Comparison of ENCODE assay signal across 11 cellular contexts in genomic region chr4:147735413-147736301, GRCh38. TPM values are rescaled to one million over a fixed set of nuclear protein-coding genes. Genes with fewer than 3 reads are reported as not detected.
DNase-seq lines count a peak whose midpoint lies in the region; ATAC-seq, FAIRE-seq and TF ChIP-seq lines count a peak whose summit lies in the region.
"Had no signal": no experiment of that assay in that cellular context is flagged by ENCODE, and none has a peak within 500 bp of the region (broad histone marks: within the 10 kb centered on the region; RNA-seq: fewer than 3 reads in every experiment).

No MANE protein-coding gene starts in this region.

- TF ChIP-seq CTCF in heart left ventricle (IDR thresholded peaks at IDR 0.05) (no peak), H1 (IDR thresholded peaks at IDR 0.05; ENCODE audit: control extremely low read depth in 1 of 3, insufficient read depth in 1 of 3, low read depth in 1 of 3, low read length in 3 of 3) (no peak), tibial artery (IDR thresholded peaks at IDR 0.05) (no peak)

- H2BK120ac ChIP-seq in H1 (replicated peaks; ENCODE audit: low read depth, low read length) = no peak overlapping the region

- no peak overlapping the region for H3K4ac ChIP-seq in H1 (replicated peaks; ENCODE audit: insufficient read length, low read depth, low read length)

- H3K4me3 ChIP-seq in heart left ventricle = peak overlapping the region in 8 of 12 donors; percentile 0 to 97 (median 86)
- no peak overlapping the region for H3K4me3 ChIP-seq in H1 (ENCODE audit: extremely low read depth in 1 of 4, insufficient read depth in 2 of 4, low read depth in 3 of 4, low read length in 4 of 4)
- peak overlapping the region; percentile 82 to 91 for H3K4me3 ChIP-seq in tibial artery

- WGBS in heart left ventricle, 4 donors = 59 to 69% (median 62%) methylated on average over 6 of the region's 6 CpGs
- 84% methylated on average over 6 of the region's 6 CpGs; no CpG with 5 or more reads in 1 of the 2 experiments for WGBS in H1 (ENCODE audit: extremely low coverage in 1 of 2, insufficient coverage in 1 of 2, insufficient read length in 1 of 2, insufficient replicate concordance in 2 of 2, low coverage in 1 of 2, low lambda C conversion rate in 2 of 2, missing lambda C conversion rate in 1 of 2), 2 experiments

- H3K36me3 ChIP-seq in heart left ventricle (no peaks in the 10 kb centered on the region), H1 (ENCODE audit: control insufficient read depth in 2 of 4, insufficient read depth in 4 of 4, low read length in 3 of 4) (no peaks in the 10 kb centered on the region), tibial artery (no peaks in the 10 kb centered on the region)

- peaks cover 10% of the 10 kb centered on the region; the same call in 1 of the 2 replicates for H3K23me2 ChIP-seq in H1 (ENCODE audit: low read depth, low read length)

- H3K27me3 Mint-ChIP-seq in naive thymus-derived CD8-positive, alpha-beta T cell = peaks cover 0 to 11% (median 5%) of the 10 kb centered on the region in 5 donors

- H2BK5ac ChIP-seq in H1 (ENCODE audit: low read depth, low read length) = no peak overlapping the region

- no peak for ATAC-seq in heart left ventricle
- ATAC-seq in Right ventricle myocardium inferior = no peak
- ATAC-seq in HG03521 (IDR thresholded peaks at IDR 0.05; ENCODE audit: unreplicated experiment) = peak; percentile 29
- ATAC-seq in naive thymus-derived CD8-positive, alpha-beta T cell = no peak

- no peak overlapping the region for H4K5ac ChIP-seq in H1 (ENCODE audit: insufficient read length, low read depth, low read length)

- peak overlapping the region in 1 of 10 donors; percentile 1 for H3K4me3 Mint-ChIP-seq in naive thymus-derived CD8-positive, alpha-beta T cell
- H3K4me3 Mint-ChIP-seq: activated B cell treated with CpG ODN at 0.5 μM for 24 hours, B cell had no signal

- H3K36me3 Mint-ChIP-seq in naive thymus-derived CD8-positive, alpha-beta T cell = no peaks in the 10 kb centered on the region

- intact Hi-C loops in heart left ventricle (cut with DNase I) (loop anchor here in 5 of 10 donors (5.0 to 10.0 kb wide), 5 partner anchors 49 to 129 kb away; no protein-coding TSS in a partner anchor), Right ventricle myocardium inferior (cut with DNase I) (no loop called here), tibial artery (cut with DNase I; ENCODE audit: low total_unique reads) (loop anchor here (10.0 kb wide), 1 partner anchor 89 kb away; no protein-coding TSS in a partner anchor)

- H3K79me2 ChIP-seq in H1 (ENCODE audit: control insufficient read depth in 1 of 2, insufficient read depth in 2 of 2, low read length in 2 of 2) = 0 out of 4 replicates have a peak, but pooled peaks cover 0 to 2% of the 10 kb centered on the region in 2 experiments

- no peak overlapping the region for H3K56ac ChIP-seq in H1 (replicated peaks; ENCODE audit: insufficient read length, low read depth, low read length)

- no peak overlapping the region for H3K23ac ChIP-seq in H1 (ENCODE audit: insufficient read length)

- H3K79me1 ChIP-seq in H1 (ENCODE audit: low read depth, low read length) = no peaks in the 10 kb centered on the region

- no peaks in the 10 kb centered on the region for H4K20me1 ChIP-seq in H1 (replicated peaks in 1 of 2; ENCODE audit: control insufficient read depth in 1 of 2, insufficient read depth in 2 of 2, low read length in 2 of 2)

- no peak overlapping the region for H3K9ac ChIP-seq in H1 (replicated peaks in 1 of 4; ENCODE audit: extremely low read depth in 1 of 4, low read depth in 3 of 4, low read length in 3 of 4)

- CTCF ChIA-PET in H1 (lab: Charles Lee; ENCODE audit: partially characterized antibody) = no interaction called here

- TF ChIP-seq EP300 in H1 (IDR thresholded peaks at IDR 0.05; ENCODE audit: borderline replicate concordance in 1 of 2, low read depth in 2 of 2, low read length in 2 of 2) = no peak

- no peak overlapping the region for H2BK15ac ChIP-seq in H1 (ENCODE audit: low read length)

- FAIRE-seq in H1 (lab: Jason Lieb, UNC) = no peak

- H3K14ac ChIP-seq in H1 (ENCODE audit: insufficient read length) = no peak overlapping the region

- DNase-seq in heart left ventricle = no peak
- no peak for DNase-seq in Right ventricle myocardium inferior (ENCODE audit: missing footprints)
- no peak for DNase-seq in H1 (ENCODE audit: low read depth in 1 of 2, low spot score in 2 of 2)
- DNase-seq in tibial artery = no peak
- no peak for DNase-seq in HuH-7.5 (ENCODE audit: low spot score)
- no peak for DNase-seq in NCI-H510A treated with DMSO at 0.1 percent for 48 hours (lab: John Stamatoyannopoulos, UW)
- DNase-seq in naive thymus-derived CD8-positive, alpha-beta T cell = no peak
- DNase-seq: activated B cell treated with CpG ODN at 0.5 μM for 24 hours, NCI-H187 had no signal

- no peak overlapping the region for H2AK5ac ChIP-seq in H1 (ENCODE audit: low read depth, low read length)

- no peaks in the 10 kb centered on the region for H3K9me3 ChIP-seq in heart left ventricle
- no peaks in the 10 kb centered on the region for H3K9me3 ChIP-seq in H1 (ENCODE audit: insufficient read depth in 2 of 2, low read depth in 1 of 2, low read length in 1 of 2)
- H3K9me3 ChIP-seq in tibial artery = no peaks in the 10 kb centered on the region

- H3K27ac Mint-ChIP-seq in naive thymus-derived CD8-positive, alpha-beta T cell = no peak overlapping the region
- H3K27ac Mint-ChIP-seq: activated B cell treated with CpG ODN at 0.5 μM for 24 hours, B cell had no signal

- H3K27me3 ChIP-seq in heart left ventricle (no peaks in the 10 kb centered on the region), H1 (replicated peaks in 1 of 4; ENCODE audit: control insufficient read depth in 3 of 4, extremely low read depth in 1 of 4, insufficient read depth in 3 of 4, low read length in 3 of 4) (peaks cover 3 to 36% (median 23%) of the 10 kb centered on the region in 4 experiments), tibial artery (no peaks in the 10 kb centered on the region)

- H3K18ac ChIP-seq in H1 (ENCODE audit: extremely low read depth, low read length) = no peak overlapping the region

- POLR2A ChIA-PET in H1 (lab: Charles Lee; ENCODE audit: partially characterized antibody) = no interaction called here
- POLR2A ChIA-PET in naive thymus-derived CD8-positive, alpha-beta T cell (lab: Charles Lee) = no interaction called here

- no peak overlapping the region for H2BK20ac ChIP-seq in H1 (ENCODE audit: low read length)

- no peaks in the 10 kb centered on the region for H3K9me3 Mint-ChIP-seq in naive thymus-derived CD8-positive, alpha-beta T cell
- H3K9me3 Mint-ChIP-seq: activated B cell treated with CpG ODN at 0.5 μM for 24 hours had no signal

- H4K8ac ChIP-seq in H1 (ENCODE audit: extremely low read depth, insufficient read depth, low read length) = no peak overlapping the region

- H3K4me1 ChIP-seq in heart left ventricle = peaks cover 0 to 64% (median 43%) of the 10 kb centered on the region in 12 donors
- H3K4me1 ChIP-seq in H1 (replicated peaks in 1 of 4; ENCODE audit: control insufficient read depth in 3 of 4, insufficient read depth in 4 of 4, low read length in 3 of 4) = peaks cover 0 to 20% (median 10%) of the 10 kb centered on the region in 4 experiments; a peak in 6 of 7 replicates
- peaks cover 0 to 71% (median 29%) of the 10 kb centered on the region in 4 donors for H3K4me1 ChIP-seq in tibial artery

- H3K4me2 ChIP-seq in H1 (ENCODE audit: insufficient read depth in 1 of 2, low read depth in 2 of 2, low read length in 2 of 2) = no peak overlapping the region

- peak overlapping the region in 10 of 12 donors; percentile 33 to 96 (median 93) for H3K27ac ChIP-seq in heart left ventricle
- H3K27ac ChIP-seq in H1 (ENCODE audit: low read depth, low read length) = no peak overlapping the region
- H3K27ac ChIP-seq in tibial artery = peak overlapping the region; percentile 89 to 96

- TF ChIP-seq RAD21 in H1 (IDR thresholded peaks at IDR 0.05 in 1 of 2, conservative IDR thresholded peaks at IDR 0.05 in 1 of 2; ENCODE audit: low read depth in 2 of 2, low read length in 2 of 2) = no peak

- no peak overlapping the region for H2AFZ ChIP-seq in H1 (ENCODE audit: low read length)

- H3K4me1 Mint-ChIP-seq in naive thymus-derived CD8-positive, alpha-beta T cell = peaks cover 14 to 32% (median 27%) of the 10 kb centered on the region in 4 donors

- H2BK12ac ChIP-seq in H1 (ENCODE audit: low read depth, low read length) = no peak overlapping the region

- no peak for TF ChIP-seq POLR2A in heart left ventricle (IDR thresholded peaks at IDR 0.05)
- TF ChIP-seq POLR2A in H1 (IDR thresholded peaks at IDR 0.05; ENCODE audit: control extremely low read depth in 1 of 2, low read depth in 2 of 2, low read length in 2 of 2) = no peak

- H4K91ac ChIP-seq in H1 (replicated peaks; ENCODE audit: insufficient read length, low read length) = peak overlapping the region; percentile 25

RNA-seq across cellular contexts. Expression of gene ARHGAP10, which starts 3.8 kb away (rescaled TPM):
- total RNA-seq in heart left ventricle (10 to 100 TPM; 30.6 to 64.2 (median 51.7) TPM), Right ventricle myocardium inferior (71.8 TPM)
- polyA plus RNA-seq in heart left ventricle (10 to 100 TPM; 39.8 to 73.7 TPM), H1 (2011; rRNA removed) (3.2 and 3.7 TPM in 2 replicates)
- total RNA-seq in H1 (2021; fragmentation: NEBNext Ultra II Directional; extraction: Animal tissue kit (Norgen Biotek cat#: 25700)) = 6.0 and 6.1 TPM in 2 replicates
- 3.2 TPM for polyA plus RNA-seq in H1 (2011; cell fraction: cytosol; rRNA removed)
- polyA plus RNA-seq in H1 (2011; cell fraction: nucleus; rRNA removed) = 5.0 TPM
- polyA plus RNA-seq in H1 (2012, experiment 1 of 2) = 4.0 to 5.1 TPM (median 4.7 TPM) in 4 replicates
- 0.94 TPM for polyA plus RNA-seq in H1 (2012, experiment 2 of 2)
- 3.6 TPM for polyA plus RNA-seq in H1 (2013, experiment 1 of 2)
- 3.7 TPM for polyA plus RNA-seq in H1 (2013, experiment 2 of 2)
- 5.9 and 6.7 TPM in 2 replicates for polyA minus RNA-seq in H1 (2011; rRNA and poly(A)+ RNA removed)
- polyA minus RNA-seq in H1 (2011; cell fraction: cytosol; rRNA and poly(A)+ RNA removed) = 2.9 TPM
- 17.1 TPM for polyA minus RNA-seq in H1 (2011; cell fraction: nucleus; rRNA and poly(A)+ RNA removed)
- total RNA-seq in naive thymus-derived CD8-positive, alpha-beta T cell = 1 to 10 TPM; 6.4 TPM
- 10 to 100 TPM in 2 of 3 donors, 1 to 10 TPM in 1; 7.4 to 16.4 (median 12.5) TPM for polyA plus RNA-seq in naive thymus-derived CD8-positive, alpha-beta T cell

RNA-seq across cellular contexts. Expression of gene PRMT9, which starts 51.7 kb away (rescaled TPM):
- 1 to 10 TPM; 3.4 to 9.1 (median 6.0) TPM for total RNA-seq in heart left ventricle
- polyA plus RNA-seq in heart left ventricle = 1 to 10 TPM; 3.0 to 4.9 TPM
- 4.2 TPM for total RNA-seq in Right ventricle myocardium inferior
- 9.6 and 9.9 TPM in 2 replicates for total RNA-seq in H1 (2021; fragmentation: NEBNext Ultra II Directional; extraction: Animal tissue kit (Norgen Biotek cat#: 25700))
- polyA plus RNA-seq in H1 (2011; rRNA removed) = 2.7 and 3.8 TPM in 2 replicates
- polyA plus RNA-seq in H1 (2011; cell fraction: cytosol; rRNA removed) = 4.1 TPM
- 2.5 TPM for polyA plus RNA-seq in H1 (2011; cell fraction: nucleus; rRNA removed)
- polyA plus RNA-seq in H1 (2012, experiment 1 of 2) = 5.4 to 8.4 TPM (median 6.1 TPM) in 4 replicates
- polyA plus RNA-seq in H1 (2012, experiment 2 of 2) = 0.35 TPM
- polyA plus RNA-seq in H1 (2013, experiment 1 of 2) = 4.2 TPM
- polyA plus RNA-seq in H1 (2013, experiment 2 of 2) = 4.0 TPM
- polyA minus RNA-seq in H1 (2011; rRNA and poly(A)+ RNA removed) = 7.6 and 14.6 TPM in 2 replicates
- 6.7 TPM for polyA minus RNA-seq in H1 (2011; cell fraction: cytosol; rRNA and poly(A)+ RNA removed)
- polyA minus RNA-seq in H1 (2011; cell fraction: nucleus; rRNA and poly(A)+ RNA removed) = 11.6 TPM
- 10 to 100 TPM; 10.6 to 13.3 TPM for total RNA-seq in naive thymus-derived CD8-positive, alpha-beta T cell
- polyA plus RNA-seq in naive thymus-derived CD8-positive, alpha-beta T cell = 1 to 10 TPM; 4.6 to 5.8 (median 5.4) TPM

Comparison
In these comparisons a context has a peak if more than half of its experiments do, and no peak if none do; other contexts are left out.
1. H3K4me3 ChIP-seq: peak in heart left ventricle (8 of 12) and tibial artery (2 of 2); none in H1 (0 of 4).